ENCODE assay signal across 1 cellular context in genomic region chr10:118567701-118568248, GRCh38.
TF ChIP-seq lines count a peak whose summit lies in the region.

No MANE protein-coding gene starts in this region.

TF ChIP-seq in HCT116, 20 proteins besides CTCF, POLR2A, EP300 and RAD21 (continued from another document):
- TF ChIP-seq REST (IDR thresholded peaks at IDR 0.05; ENCODE audit: low read depth) (no peak), MAX (IDR thresholded peaks at IDR 0.05) (no peak), TCF7L2 (IDR thresholded peaks at IDR 0.05; ENCODE audit: borderline replicate concordance, extremely low read depth, insufficient read depth, insufficient read length) (no peak), POLR2AphosphoS5 (IDR thresholded peaks at IDR 0.05; ENCODE audit: low read depth, low read length) (no peak), YY1 (IDR thresholded peaks at IDR 0.05; ENCODE audit: extremely low read depth, insufficient replicate concordance, low read depth, low read length) (no peak), CEBPB (IDR thresholded peaks at IDR 0.05; ENCODE audit: low read depth) (no peak), ATF3 (IDR thresholded peaks at IDR 0.05) (no peak)
